ENCODE assay signal across 11 cellular contexts in the genomic region with DNA sequence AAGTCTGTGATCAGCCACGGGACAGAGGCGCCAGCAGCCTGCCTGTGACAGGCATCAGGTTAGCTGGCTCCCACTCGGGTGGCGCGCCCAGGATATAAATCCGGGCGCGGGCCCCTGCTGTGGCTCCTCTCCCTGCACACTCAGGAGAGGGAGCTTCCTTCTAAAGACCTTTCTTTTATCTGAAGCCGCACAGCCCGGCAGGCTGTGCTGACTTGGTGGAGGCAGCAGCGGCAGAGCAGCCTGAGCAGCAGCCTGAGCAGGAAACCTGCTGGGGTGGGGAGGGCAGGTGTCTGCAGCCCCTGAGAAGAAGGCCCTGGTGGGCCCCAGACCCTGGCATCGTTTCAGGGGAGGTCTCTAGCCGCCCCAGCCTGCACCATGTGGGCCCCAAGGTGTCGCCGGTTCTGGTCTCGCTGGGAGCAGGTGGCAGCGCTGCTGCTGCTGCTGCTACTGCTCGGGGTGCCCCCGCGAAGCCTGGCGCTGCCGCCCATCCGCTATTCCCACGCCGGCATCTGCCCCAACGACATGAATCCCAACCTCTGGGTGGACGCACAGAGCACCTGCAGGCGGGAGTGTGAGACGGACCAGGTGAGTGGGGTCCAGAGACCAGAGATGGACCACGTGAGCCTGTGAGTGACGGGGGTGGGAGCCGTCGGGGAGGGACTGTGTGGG. TPM values are rescaled to one million over a fixed set of nuclear protein-coding genes. Genes with fewer than 3 reads are reported as not detected.
DNase-seq lines count a peak whose midpoint lies in the region; ATAC-seq and TF ChIP-seq lines count a peak whose summit lies in the region.
"Had no signal": no experiment of that assay in that cellular context is flagged by ENCODE, and none has a peak within 500 bp of the region (broad histone marks: within the 10 kb centered on the region; RNA-seq: fewer than 3 reads in every experiment).

A gene with protein sequence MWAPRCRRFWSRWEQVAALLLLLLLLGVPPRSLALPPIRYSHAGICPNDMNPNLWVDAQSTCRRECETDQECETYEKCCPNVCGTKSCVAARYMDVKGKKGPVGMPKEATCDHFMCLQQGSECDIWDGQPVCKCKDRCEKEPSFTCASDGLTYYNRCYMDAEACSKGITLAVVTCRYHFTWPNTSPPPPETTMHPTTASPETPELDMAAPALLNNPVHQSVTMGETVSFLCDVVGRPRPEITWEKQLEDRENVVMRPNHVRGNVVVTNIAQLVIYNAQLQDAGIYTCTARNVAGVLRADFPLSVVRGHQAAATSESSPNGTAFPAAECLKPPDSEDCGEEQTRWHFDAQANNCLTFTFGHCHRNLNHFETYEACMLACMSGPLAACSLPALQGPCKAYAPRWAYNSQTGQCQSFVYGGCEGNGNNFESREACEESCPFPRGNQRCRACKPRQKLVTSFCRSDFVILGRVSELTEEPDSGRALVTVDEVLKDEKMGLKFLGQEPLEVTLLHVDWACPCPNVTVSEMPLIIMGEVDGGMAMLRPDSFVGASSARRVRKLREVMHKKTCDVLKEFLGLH (plus strand): TSS at position 24 of the 669 bp plus-strand sequence. CDS start 352 bp downstream, at position 376.

- H3K36me3 Mint-ChIP-seq in activated naive CD4-positive, alpha-beta T cell treated with anti-CD3 and anti-CD28 coated beads, Interleukin-2, amount 10 ng/mL, durations not matched to agents 7 days and 5 days = no peaks in the 10 kb centered on the region
- no peaks in the 10 kb centered on the region for H3K36me3 Mint-ChIP-seq in activated naive CD4-positive, alpha-beta T cell treated with anti-CD3 and anti-CD28 coated beads for 36 hours (ENCODE audit: low read depth)
- no peaks in the 10 kb centered on the region for H3K36me3 Mint-ChIP-seq in nephron (ENCODE audit: low read depth)

- H3K27me3 ChIP-seq in duodenal mucosa (ENCODE audit: control insufficient read depth in 1 of 2, insufficient read depth in 2 of 2, low read length in 2 of 2) (peaks cover 0 to 8% of the 10 kb centered on the region in 2 donors), upper lobe of left lung (no peaks in the 10 kb centered on the region), MM.1S (replicated peaks; ENCODE audit: insufficient read depth, low read length) (no peaks in the 10 kb centered on the region)

- H3K36me3 ChIP-seq in duodenal mucosa (ENCODE audit: control insufficient read depth in 1 of 2, insufficient read depth in 2 of 2, low read length in 2 of 2) (no peaks in the 10 kb centered on the region), upper lobe of left lung (no peaks in the 10 kb centered on the region), MM.1S (replicated peaks; ENCODE audit: insufficient read depth, low read length) (no peaks in the 10 kb centered on the region)

- no peak within 1 kb of the TSS for H2AFZ ChIP-seq in MM.1S (ENCODE audit: low read length)

- peak; percentile 23 for DNase-seq in activated naive CD4-positive, alpha-beta T cell treated with anti-CD3 and anti-CD28 coated beads, Interleukin-2, amount 10 ng/mL, durations not matched to agents 7 days and 5 days
- no peak for DNase-seq in activated naive CD4-positive, alpha-beta T cell treated with anti-CD3 and anti-CD28 coated beads for 36 hours
- peak in 1 of 2 donors; percentile 65 for DNase-seq in upper lobe of left lung
- no peak for DNase-seq in foreskin melanocyte
- no peak for DNase-seq in MM.1S
- DNase-seq in stimulated activated CD8-positive, alpha-beta memory T cell treated with anti-CD3 and anti-CD28 coated beads, Interleukin-4, amount 100 ng/mL, for 48 hours = no peak
- DNase-seq: SW 1271 had no signal

- WGBS in upper lobe of left lung, 2 donors = 69 to 74% methylated on average over 17 to 25 of the region's 33 CpGs

- H3K27ac Mint-ChIP-seq in activated naive CD4-positive, alpha-beta T cell treated with anti-CD3 and anti-CD28 coated beads, Interleukin-2, amount 10 ng/mL, durations not matched to agents 7 days and 5 days = no peak within 1 kb of the TSS
- no peak within 1 kb of the TSS for H3K27ac Mint-ChIP-seq in activated naive CD4-positive, alpha-beta T cell treated with anti-CD3 and anti-CD28 coated beads for 36 hours
- peak within 1 kb of the TSS; percentile 87 to 97 (median 92) for H3K27ac Mint-ChIP-seq in nephron

- H3K9ac ChIP-seq in duodenal mucosa (ENCODE audit: low read depth in 1 of 2, low read length in 2 of 2) (peak within 1 kb of the TSS in 1 of 2 donors; percentile 25), MM.1S (ENCODE audit: low read length) (no peak within 1 kb of the TSS)

- peaks cover 55% of the 10 kb centered on the region for H3K27me3 Mint-ChIP-seq in activated naive CD4-positive, alpha-beta T cell treated with anti-CD3 and anti-CD28 coated beads, Interleukin-2, amount 10 ng/mL, durations not matched to agents 7 days and 5 days
- H3K27me3 Mint-ChIP-seq in activated naive CD4-positive, alpha-beta T cell treated with anti-CD3 and anti-CD28 coated beads for 36 hours (ENCODE audit: low read depth) = peaks cover 8% of the 10 kb centered on the region
- H3K27me3 Mint-ChIP-seq in nephron (ENCODE audit: low read depth) = peaks cover 19% of the 10 kb centered on the region

- no peak for TF ChIP-seq EP300 in upper lobe of left lung (IDR thresholded peaks at IDR 0.05)

- peaks cover 0 to 4% of the 10 kb centered on the region in 2 donors for H3K4me1 ChIP-seq in duodenal mucosa (ENCODE audit: control insufficient read depth in 1 of 2, insufficient read depth in 2 of 2, low read length in 2 of 2)
- H3K4me1 ChIP-seq in upper lobe of left lung = peaks cover 0 to 12% (median 1%) of the 10 kb centered on the region in 4 donors
- peaks cover 4% of the 10 kb centered on the region; the same call in 1 of the 2 replicates for H3K4me1 ChIP-seq in MM.1S (ENCODE audit: low read length)

- TF ChIP-seq CTCF in nephron (IDR thresholded peaks at IDR 0.05; ENCODE audit: unreplicated experiment in 3 of 3) (no peak), upper lobe of left lung (IDR thresholded peaks at IDR 0.05) (no peak), MM.1S (IDR thresholded peaks at IDR 0.05; ENCODE audit: low read length) (no peak)

- H4K20me1 ChIP-seq in MM.1S (ENCODE audit: insufficient read depth, low read length) = no peaks in the 10 kb centered on the region

- H3K27ac ChIP-seq in duodenal mucosa (ENCODE audit: low read depth, low read length) (no peak within 1 kb of the TSS), upper lobe of left lung (no peak within 1 kb of the TSS), MM.1S (ENCODE audit: low read length) (no peak within 1 kb of the TSS)

- intact Hi-C loops in activated naive CD4-positive, alpha-beta T cell treated with anti-CD3 and anti-CD28 coated beads for 36 hours (cut with micrococcal nuclease) = no loop called here

- no peaks in the 10 kb centered on the region for H3K79me2 ChIP-seq in MM.1S (ENCODE audit: low read length)

- H3K4me3 ChIP-seq in duodenal mucosa (ENCODE audit: low read depth in 1 of 2, low read length in 2 of 2) (peak within 1 kb of the TSS; percentile 41 to 52), upper lobe of left lung (peak within 1 kb of the TSS in 3 of 4 donors; percentile 6 to 35 (median 26)), MM.1S (ENCODE audit: low read length) (no peak within 1 kb of the TSS)

- no peaks in the 10 kb centered on the region for H3K4me1 Mint-ChIP-seq in activated naive CD4-positive, alpha-beta T cell treated with anti-CD3 and anti-CD28 coated beads, Interleukin-2, amount 10 ng/mL, durations not matched to agents 7 days and 5 days
- no peaks in the 10 kb centered on the region for H3K4me1 Mint-ChIP-seq in activated naive CD4-positive, alpha-beta T cell treated with anti-CD3 and anti-CD28 coated beads for 36 hours (ENCODE audit: low read depth)
- peaks cover 49% of the 10 kb centered on the region for H3K4me1 Mint-ChIP-seq in nephron

- no peak for TF ChIP-seq POLR2A in upper lobe of left lung (IDR thresholded peaks at IDR 0.05)

- no peaks in the 10 kb centered on the region for H3K9me3 Mint-ChIP-seq in activated naive CD4-positive, alpha-beta T cell treated with anti-CD3 and anti-CD28 coated beads, Interleukin-2, amount 10 ng/mL, durations not matched to agents 7 days and 5 days
- no peaks in the 10 kb centered on the region for H3K9me3 Mint-ChIP-seq in activated naive CD4-positive, alpha-beta T cell treated with anti-CD3 and anti-CD28 coated beads for 36 hours
- no peaks in the 10 kb centered on the region for H3K9me3 Mint-ChIP-seq in nephron

- no peak within 1 kb of the TSS for H3K4me3 Mint-ChIP-seq in activated naive CD4-positive, alpha-beta T cell treated with anti-CD3 and anti-CD28 coated beads, Interleukin-2, amount 10 ng/mL, durations not matched to agents 7 days and 5 days
- no peak within 1 kb of the TSS for H3K4me3 Mint-ChIP-seq in activated naive CD4-positive, alpha-beta T cell treated with anti-CD3 and anti-CD28 coated beads for 36 hours
- peak within 1 kb of the TSS; percentile 48 to 58 (median 56) for H3K4me3 Mint-ChIP-seq in nephron

- no peak within 1 kb of the TSS for H3K4me2 ChIP-seq in MM.1S (ENCODE audit: low read depth, low read length)

- no peaks in the 10 kb centered on the region for H3K9me2 ChIP-seq in MM.1S (replicated peaks; ENCODE audit: insufficient read depth, low read length)

- H3K9me3 ChIP-seq in duodenal mucosa (ENCODE audit: control insufficient read depth in 1 of 2, low read length in 2 of 2) (no peaks in the 10 kb centered on the region), upper lobe of left lung (no peaks in the 10 kb centered on the region), MM.1S (replicated peaks; ENCODE audit: insufficient read depth, low read length) (no peaks in the 10 kb centered on the region)

- H3F3A ChIP-seq in MM.1S (ENCODE audit: insufficient read depth, low read length) = no peaks in the 10 kb centered on the region; the same call in 1 of the 2 replicates

- CTCF ChIA-PET in activated naive CD4-positive, alpha-beta T cell treated with anti-CD3 and anti-CD28 coated beads, Interleukin-2, amount 10 ng/mL, durations not matched to agents 7 days and 5 days (lab: Charles Lee) = interaction anchor here (0.9 to 1.6 kb wide), 4 partner anchors 16 to 121 kb away, joined by 3 to 6 read pairs (median 4); no protein-coding TSS in a partner anchor
- CTCF ChIA-PET in activated naive CD4-positive, alpha-beta T cell treated with anti-CD3 and anti-CD28 coated beads for 36 hours (lab: Charles Lee) = interaction anchor here (0.6 kb wide), 1 partner anchor 334 kb away, joined by 4 read pairs; no protein-coding TSS in a partner anchor

- ATAC-seq in upper lobe of left lung (ENCODE audit: low FRiP score in 2 of 2) = no peak

RNA-seq across cellular contexts. Expression of the gene that starts here (rescaled TPM):
- total RNA-seq in activated naive CD4-positive, alpha-beta T cell treated with anti-CD3 and anti-CD28 coated beads for 36 hours = not detected
- under 1 TPM in 1 of 6 donors, not detected in 5; 0.23 TPM for total RNA-seq in upper lobe of left lung
- total RNA-seq: activated CD8-positive, alpha-beta memory T cell treated with anti-CD3 and anti-CD28 coated beads for 36 hours; bronchial epithelial cell had no signal

Comparison
In these comparisons a context has a peak if more than half of its experiments do, and no peak if none do; other contexts are left out.
1. H3K27ac Mint-ChIP-seq: peak in nephron (3 of 3); none in activated naive CD4-positive, alpha-beta T cell treated with anti-CD3 and anti-CD28 coated beads, Interleukin-2, amount 10 ng/mL, durations not matched to agents 7 days and 5 days (single experiment) and activated naive CD4-positive, alpha-beta T cell treated with anti-CD3 and anti-CD28 coated beads for 36 hours (single experiment).
2. H3K4me3 Mint-ChIP-seq: peak in nephron (3 of 3); none in activated naive CD4-positive, alpha-beta T cell treated with anti-CD3 and anti-CD28 coated beads, Interleukin-2, amount 10 ng/mL, durations not matched to agents 7 days and 5 days (single experiment) and activated naive CD4-positive, alpha-beta T cell treated with anti-CD3 and anti-CD28 coated beads for 36 hours (single experiment).